In the genomic region with DNA sequence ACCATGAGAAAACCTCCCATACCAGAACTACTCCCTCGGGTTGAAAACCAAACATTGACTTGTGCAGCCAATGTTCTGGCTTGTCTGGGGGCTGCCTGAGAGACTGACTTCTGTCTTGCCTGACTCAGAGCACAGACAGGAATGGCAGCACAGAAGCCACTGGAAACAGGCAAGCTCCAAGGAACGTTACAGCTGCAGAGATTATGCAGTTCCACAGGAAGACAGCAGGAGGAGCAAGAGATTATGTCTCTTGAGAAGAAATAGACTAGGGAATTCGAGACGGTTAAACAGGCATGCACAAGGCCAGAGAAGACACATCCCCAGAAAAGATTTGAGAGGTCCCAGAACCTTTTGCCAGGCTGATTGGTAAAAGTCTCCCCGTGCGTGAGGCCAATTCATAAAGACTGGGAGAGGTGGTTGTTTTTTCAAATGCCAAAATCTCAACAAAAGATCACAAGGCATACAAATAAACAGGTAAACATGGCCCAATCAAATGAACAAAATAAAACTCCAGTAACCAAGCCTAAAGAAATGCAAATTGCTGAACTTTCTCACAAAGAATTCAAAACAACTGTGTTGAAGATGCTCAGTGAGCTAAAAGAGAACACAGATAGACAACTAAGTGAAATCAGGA, we compare ENCODE assay signal across 8 cellular contexts.
DNase-seq lines count a peak whose midpoint lies in the region; ATAC-seq, FAIRE-seq and TF ChIP-seq lines count a peak whose summit lies in the region.

No MANE protein-coding gene starts in this region.

- no peak overlapping the region for H3K27ac ChIP-seq in GM12878 (ENCODE audit: control insufficient read depth, insufficient read depth)
- no peak overlapping the region for H3K27ac ChIP-seq in ovary

- H3K79me2 ChIP-seq in GM12878 (ENCODE audit: control insufficient read depth, insufficient read depth, low read length): no peaks in the 10 kb centered on the region

- no TSS peak for BruUV-seq in GM12878 (replicated peaks; lab: Mats Ljungman, UMichigan)

- no peaks in the 10 kb centered on the region for H4K20me1 ChIP-seq in GM12878 (ENCODE audit: control insufficient read depth, insufficient read depth)

- POLR2A ChIA-PET in BJ (lab: Charles Lee): no interaction called here
- POLR2A ChIA-PET in GM12878 (lab: Charles Lee): no interaction called here

- H3K4me1 ChIP-seq in GM12878 (ENCODE audit: control insufficient read depth, insufficient read depth, low read length) (no peaks in the 10 kb centered on the region), ovary (ENCODE audit: insufficient read depth) (peaks cover 2% of the 10 kb centered on the region)

- DNase-seq in BJ (ENCODE audit: low read depth): no peak
- peak; percentile 65 for DNase-seq in NCI-H69 (lab: John Stamatoyannopoulos, UW)
- DNase-seq in GM12878 (ENCODE audit: low read depth, low spot score): no peak
- DNase-seq in kidney tubule cell (ENCODE audit: low spot score): peak; percentile 69
- DNase-seq in ovary: no peak

- SMC1A ChIA-PET in GM12878 (lab: Charles Lee; ENCODE audit: uncharacterized antibody, unreplicated experiment): interaction anchor here (1.1 to 2.1 kb wide), 5 partner anchors 12 to 45 kb away, joined by 3 to 6 read pairs (median 3); no protein-coding TSS in a partner anchor

- RAD21 ChIA-PET in GM12878 (lab: Charles Lee; ENCODE audit: unreplicated experiment): interaction anchor here (0.8 to 1.4 kb wide), 2 partner anchors 39 to 68 kb away, joined by 4 to 7 read pairs; no protein-coding TSS in a partner anchor

- no peak overlapping the region for H2AFZ ChIP-seq in GM12878 (ENCODE audit: control insufficient read depth, low read depth, low read length)

- 34% methylated on average over 6 of the region's 6 CpGs for WGBS in GM12878 (ENCODE audit: insufficient coverage, insufficient replicate concordance, low lambda C conversion rate, missing lambda C conversion rate)
- WGBS in ovary, 3 donors: 57 to 60% (median 58%) methylated on average over 6 of the region's 6 CpGs

- H3K4me3 ChIP-seq in BJ (ENCODE audit: low read depth, low read length) (no peak overlapping the region), GM12878 (no peak overlapping the region), ovary (no peak overlapping the region)

- ATAC-seq in GM18867 (IDR thresholded peaks at IDR 0.05; ENCODE audit: unreplicated experiment): peak; percentile 48
- ATAC-seq in GM12878: peak; percentile 54
- no peak for ATAC-seq in GM19351 (IDR thresholded peaks at IDR 0.05; ENCODE audit: unreplicated experiment)
- ATAC-seq in HG03108 (IDR thresholded peaks at IDR 0.05; ENCODE audit: unreplicated experiment): no peak

- peak; percentile 82 for FAIRE-seq in GM12878 (lab: Jason Lieb, UNC)

- TF ChIP-seq CTCF in BJ (IDR thresholded peaks at IDR 0.05; ENCODE audit: insufficient read depth, low read depth, low read length) (peak; percentile 76), GM12878 (IDR thresholded peaks at IDR 0.05 in 2 of 3, conservative IDR thresholded peaks at IDR 0.05 in 1 of 3; ENCODE audit: control insufficient read depth in 2 of 3, extremely low read depth in 1 of 3, insufficient read depth in 1 of 3, low read depth in 3 of 3, low read length in 3 of 3) (peak; percentile 52 to 64 (median 63); a peak in 5 of 6 replicates), ovary (IDR thresholded peaks at IDR 0.05) (no peak)

- peak; percentile 34; the same call in 1 of the 2 replicates for TF ChIP-seq RAD21 in GM12878 (IDR thresholded peaks at IDR 0.05; ENCODE audit: insufficient read depth, low read depth, low read length)

- CTCF ChIA-PET in BJ (lab: Yijun Ruan, JAX) (interaction anchor here (0.7 to 5.4 kb wide), 20 partner anchors 11 to 1513 kb away, joined by 3 to 41 read pairs (median 4); no protein-coding TSS in a partner anchor), GM12878 (lab: Yijun Ruan, JAX) (interaction anchor here (0.9 to 2.9 kb wide), 12 partner anchors 13 to 70 kb away, joined by 3 to 20 read pairs (median 4); no protein-coding TSS in a partner anchor)

- no peak for TF ChIP-seq POLR2A in GM12878 (IDR thresholded peaks at IDR 0.05; ENCODE audit: low read depth, low read length)
- TF ChIP-seq POLR2A in ovary (IDR thresholded peaks at IDR 0.05): no peak

- H3K9me3 ChIP-seq in GM12878 (replicated peaks; ENCODE audit: control insufficient read depth, insufficient read depth, low read length): no peaks in the 10 kb centered on the region; the same call in 2 of the 3 replicates
- H3K9me3 ChIP-seq in ovary: no peaks in the 10 kb centered on the region

- H3K27me3 ChIP-seq in BJ (ENCODE audit: control insufficient read depth, insufficient read depth, low read length) (peaks cover 2% of the 10 kb centered on the region), GM12878 (replicated peaks in 1 of 2; ENCODE audit: control insufficient read depth in 2 of 2, insufficient read depth in 2 of 2, low read length in 1 of 2) (no peaks in the 10 kb centered on the region; a peak in 1 of 4 replicates), ovary (no peaks in the 10 kb centered on the region)

- TF ChIP-seq EP300 in GM12878 (IDR thresholded peaks at IDR 0.05; ENCODE audit: borderline replicate concordance in 1 of 2, control insufficient read depth in 1 of 2, low read depth in 2 of 2, low read length in 2 of 2) (no peak), ovary (IDR thresholded peaks at IDR 0.05) (no peak)

- intact Hi-C loops in GM12878 (cut with micrococcal nuclease; ENCODE audit: unreplicated experiment) (loop anchor here (2.0 kb wide), 1 partner anchor 69 kb away; no protein-coding TSS in a partner anchor), ovary (cut with DNase I) (no loop called here)

- H3K4me2 ChIP-seq in GM12878 (ENCODE audit: control insufficient read depth, insufficient read depth): no peak overlapping the region

- H3K36me3 ChIP-seq in BJ (ENCODE audit: control insufficient read depth, insufficient read depth, low read length) (no peaks in the 10 kb centered on the region), GM12878 (ENCODE audit: control insufficient read depth in 2 of 2, insufficient read depth in 2 of 2, low read length in 1 of 2) (no peaks in the 10 kb centered on the region), ovary (no peaks in the 10 kb centered on the region)

- in situ Hi-C loops in GM12878 (cut with MboI): no loop called here

- no peak overlapping the region for H3K9ac ChIP-seq in GM12878 (ENCODE audit: control insufficient read depth, insufficient read depth, low read length)

TF ChIP-seq in GM12878, 131 proteins besides CTCF, POLR2A, EP300 and RAD21:
- peak; percentile 43; the same call in 1 of the 2 replicates for TF ChIP-seq SMC3 (IDR thresholded peaks at IDR 0.05; ENCODE audit: borderline replicate concordance, low read length)
- TF ChIP-seq, protein P1, sequence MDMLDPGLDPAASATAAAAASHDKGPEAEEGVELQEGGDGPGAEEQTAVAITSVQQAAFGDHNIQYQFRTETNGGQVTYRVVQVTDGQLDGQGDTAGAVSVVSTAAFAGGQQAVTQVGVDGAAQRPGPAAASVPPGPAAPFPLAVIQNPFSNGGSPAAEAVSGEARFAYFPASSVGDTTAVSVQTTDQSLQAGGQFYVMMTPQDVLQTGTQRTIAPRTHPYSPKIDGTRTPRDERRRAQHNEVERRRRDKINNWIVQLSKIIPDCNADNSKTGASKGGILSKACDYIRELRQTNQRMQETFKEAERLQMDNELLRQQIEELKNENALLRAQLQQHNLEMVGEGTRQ (IDR thresholded peaks at IDR 0.05; ENCODE audit: borderline replicate concordance, low read depth, low read length): no peak

Comparison
In these comparisons a context has a peak if more than half of its experiments do, and no peak if none do; other contexts are left out.
1. DNase-seq: peak in NCI-H69 (single experiment) and kidney tubule cell (single experiment); none in BJ (single experiment), GM12878 (single experiment) and ovary (0 of 5).
2. CTCF ChIP-seq: peak in BJ (single experiment) and GM12878 (3 of 3); none in ovary (0 of 3).
3. ATAC-seq: peak in GM18867 (single experiment) and GM12878 (single experiment); none in GM19351 (single experiment) and HG03108 (single experiment).